Comparison of ENCODE assay signal across 1 cellular context in genomic region chr6:151307501-151307900, GRCh38.
TF ChIP-seq lines count a peak whose summit lies in the region.

No MANE protein-coding gene starts in this region.

TF ChIP-seq in SK-N-SH, 30 proteins besides CTCF, POLR2A, EP300 and RAD21 (continued from another document):
- TF ChIP-seq, protein P1, sequence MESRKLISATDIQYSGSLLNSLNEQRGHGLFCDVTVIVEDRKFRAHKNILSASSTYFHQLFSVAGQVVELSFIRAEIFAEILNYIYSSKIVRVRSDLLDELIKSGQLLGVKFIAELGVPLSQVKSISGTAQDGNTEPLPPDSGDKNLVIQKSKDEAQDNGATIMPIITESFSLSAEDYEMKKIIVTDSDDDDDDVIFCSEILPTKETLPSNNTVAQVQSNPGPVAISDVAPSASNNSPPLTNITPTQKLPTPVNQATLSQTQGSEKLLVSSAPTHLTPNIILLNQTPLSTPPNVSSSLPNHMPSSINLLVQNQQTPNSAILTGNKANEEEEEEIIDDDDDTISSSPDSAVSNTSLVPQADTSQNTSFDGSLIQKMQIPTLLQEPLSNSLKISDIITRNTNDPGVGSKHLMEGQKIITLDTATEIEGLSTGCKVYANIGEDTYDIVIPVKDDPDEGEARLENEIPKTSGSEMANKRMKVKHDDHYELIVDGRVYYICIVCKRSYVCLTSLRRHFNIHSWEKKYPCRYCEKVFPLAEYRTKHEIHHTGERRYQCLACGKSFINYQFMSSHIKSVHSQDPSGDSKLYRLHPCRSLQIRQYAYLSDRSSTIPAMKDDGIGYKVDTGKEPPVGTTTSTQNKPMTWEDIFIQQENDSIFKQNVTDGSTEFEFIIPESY (IDR thresholded peaks at IDR 0.05; ENCODE audit: borderline replicate concordance, low read depth) = no peak
